31 cellular contexts compared by ENCODE assay signal in genomic region chr4:54806351-54806750, GRCh38.
DNase-seq lines count a peak whose midpoint lies in the region; ATAC-seq, FAIRE-seq and TF ChIP-seq lines count a peak whose summit lies in the region.
"Had no signal": no experiment of that assay in that cellular context is flagged by ENCODE, and none has a peak within 500 bp of the region (broad histone marks: within the 10 kb centered on the region; RNA-seq: fewer than 3 reads in every experiment).

No MANE protein-coding gene starts in this region.

- H3K4me2 ChIP-seq in HepG2 (ENCODE audit: low read depth, low read length) (no peak overlapping the region), K562 (ENCODE audit: insufficient read depth, low read length) (no peak overlapping the region)
- H3K4me2 ChIP-seq: A549; BLaER1; BLaER1 treated with 17β-estradiol and CSF1 and Interleukin-3, amounts not matched to agents 10 nM and 100 nM had no signal

- H3K9ac ChIP-seq in HepG2 (ENCODE audit: insufficient read depth, low read depth, low read length) (no peak overlapping the region), K562 (ENCODE audit: insufficient read depth in 1 of 2, low read depth in 2 of 2, low read length in 2 of 2) (no peak overlapping the region)
- H3K9ac ChIP-seq: BLaER1; BLaER1 treated with 17β-estradiol and CSF1 and Interleukin-3, amounts not matched to agents 10 nM and 100 nM had no signal

- H3K9me1 ChIP-seq in K562 (ENCODE audit: control insufficient read depth, insufficient read depth, low read length), result no peaks in the 10 kb centered on the region

- H3K27me3 ChIP-seq in HepG2 (ENCODE audit: control insufficient read depth in 1 of 2, insufficient read depth in 2 of 2, low read length in 2 of 2) (no peaks in the 10 kb centered on the region), right lobe of liver (no peaks in the 10 kb centered on the region), K562 (ENCODE audit: control insufficient read depth in 2 of 2, insufficient read depth in 2 of 2, low read length in 2 of 2) (no peaks in the 10 kb centered on the region)
- H3K27me3 ChIP-seq: BE2C; BLaER1; BLaER1 treated with 17β-estradiol and CSF1 and Interleukin-3, amounts not matched to agents 10 nM and 100 nM had no signal

- in situ Hi-C loops in HepG2 (cut with HindIII; ENCODE audit: extremely low pct_ligation_motif_present, low pct_unique_long_range_greater_than_20kb) (no loop called here), K562 (cut with MboI) (no loop called here)

- POLR2A ChIA-PET in HepG2 (lab: Yijun Ruan, JAX), result no interaction called here
- POLR2A ChIA-PET in K562 (lab: Yijun Ruan, JAX), result no interaction called here

- H3K9me3 ChIP-seq in HepG2 (ENCODE audit: low read length), result peaks cover 4% of the 10 kb centered on the region; the same call in 1 of the 2 replicates
- no peaks in the 10 kb centered on the region for H3K9me3 ChIP-seq in right lobe of liver
- H3K9me3 ChIP-seq in K562 (replicated peaks; ENCODE audit: control insufficient read depth, insufficient read depth, low read depth, low read length), result no peaks in the 10 kb centered on the region
- H3K9me3 ChIP-seq: A549, BE2C, Caco-2 had no signal

- H3K27ac ChIP-seq in HepG2 (ENCODE audit: extremely low read length, insufficient read depth, low read length) (no peak overlapping the region), right lobe of liver (no peak overlapping the region), K562 (ENCODE audit: extremely low read depth, low read depth, low read length) (no peak overlapping the region)
- H3K27ac ChIP-seq: 22Rv1; A549; BLaER1; BLaER1 treated with 17β-estradiol and CSF1 and Interleukin-3, amounts not matched to agents 10 nM and 100 nM; C4-2B had no signal

- TF ChIP-seq RAD21 in HepG2 (CRISPR knock-in tag; IDR thresholded peaks at IDR 0.05) (no peak), K562 (CRISPR knock-in tag; conservative IDR thresholded peaks at IDR 0.05 in 1 of 2, IDR thresholded peaks at IDR 0.05 in 1 of 2) (no peak)

- H4K20me1 ChIP-seq in HepG2 (ENCODE audit: insufficient read depth, low read length), result no peaks in the 10 kb centered on the region
- no peaks in the 10 kb centered on the region for H4K20me1 ChIP-seq in K562 (replicated peaks; ENCODE audit: control insufficient read depth, insufficient read depth, low read length)
- H4K20me1 ChIP-seq: BLaER1; BLaER1 treated with 17β-estradiol and CSF1 and Interleukin-3, amounts not matched to agents 10 nM and 100 nM had no signal

- H3K4me3 ChIP-seq in HepG2 (replicated peaks in 1 of 3; ENCODE audit: insufficient read depth in 1 of 3, low read depth in 2 of 3, low read length in 3 of 3), result no peak overlapping the region
- H3K4me3 ChIP-seq in right lobe of liver, result no peak overlapping the region
- no peak overlapping the region for H3K4me3 ChIP-seq in K562
- H3K4me3 ChIP-seq: A549; BLaER1; BLaER1 treated with 17β-estradiol and CSF1 and Interleukin-3, amounts not matched to agents 10 nM and 100 nM had no signal

- TF ChIP-seq EP300 in HepG2 (IDR thresholded peaks at IDR 0.05; ENCODE audit: low read depth in 2 of 2, low read length in 2 of 2) (no peak), HepG2 (CRISPR knock-in tag; IDR thresholded peaks at IDR 0.05; ENCODE audit: borderline replicate concordance) (no peak), K562 (IDR thresholded peaks at IDR 0.05; ENCODE audit: low read length) (no peak)

- TF ChIP-seq CTCF in HepG2 (CRISPR knock-in tag; IDR thresholded peaks at IDR 0.05) (no peak), right lobe of liver (IDR thresholded peaks at IDR 0.05) (no peak), K562 (IDR thresholded peaks at IDR 0.05 in 2 of 3, conservative IDR thresholded peaks at IDR 0.05 in 1 of 3; ENCODE audit: insufficient read depth in 2 of 3, low read depth in 1 of 3, low read length in 3 of 3) (no peak)

- DNase-seq in HepG2 (ENCODE audit: low spot score) (no peak), right lobe of liver (no peak), K562 (ENCODE audit: extremely low read depth in 1 of 4, low spot score in 3 of 4) (no peak), head of caudate nucleus (no peak)
- DNase-seq: 8988T; ACHN; AML-193; BE2C; C1 segment of cervical spinal cord; Caco-2; Calu3; CD4-positive, alpha-beta memory T cell; CD4-positive, alpha-beta T cell; CD4-positive, CD25-positive, alpha-beta regulatory T cell; CD8-positive, alpha-beta memory T cell; CD8-positive, alpha-beta T cell; COR-L47; DMS 273 treated with DMSO at 0.1 percent for 48 hours; DMS153; DMS53; DMS79; DMS79 treated with DMSO at 0.1 percent for 48 hours; DND-41; EL had no signal

- H3K79me2 ChIP-seq in HepG2 (ENCODE audit: insufficient read depth, low read length) (no peaks in the 10 kb centered on the region), K562 (ENCODE audit: control insufficient read depth, insufficient read depth, low read length) (no peaks in the 10 kb centered on the region)

- TF ChIP-seq POLR2A in HepG2 (IDR thresholded peaks at IDR 0.05; ENCODE audit: insufficient read depth in 1 of 2, low read depth in 2 of 2, low read length in 2 of 2) (no peak), right lobe of liver (IDR thresholded peaks at IDR 0.05) (no peak), K562 (conservative IDR thresholded peaks at IDR 0.05) (no peak)

- intact Hi-C loops in HepG2 (cut with micrococcal nuclease; ENCODE audit: unreplicated experiment), result no loop called here
- intact Hi-C loops in right lobe of liver (cut with DNase I), result no loop called here
- intact Hi-C loops in K562 (cut with micrococcal nuclease), result no loop called here
- intact Hi-C loops in head of caudate nucleus (cut with DNase I), result no loop called here

- BruUV-seq in HepG2 (replicated peaks; lab: Mats Ljungman, UMichigan), result no TSS peak
- no TSS peak for BruUV-seq in K562 (replicated peaks; lab: Mats Ljungman, UMichigan)

- no peaks in the 10 kb centered on the region for H3K4me1 ChIP-seq in HepG2 (ENCODE audit: insufficient read depth, low read length)
- H3K4me1 ChIP-seq in right lobe of liver, result no peaks in the 10 kb centered on the region
- no peaks in the 10 kb centered on the region for H3K4me1 ChIP-seq in K562 (replicated peaks in 1 of 2; ENCODE audit: control insufficient read depth in 2 of 2, insufficient read depth in 2 of 2, low read length in 2 of 2)
- H3K4me1 ChIP-seq: A549, BE2C, Caco-2 had no signal

- CTCF ChIA-PET in HepG2 (lab: Yijun Ruan, JAX; ENCODE audit: low intra/inter-chr PET ratio, low total read pairs) (no interaction called here), K562 (lab: Yijun Ruan, JAX; ENCODE audit: low intra/inter-chr PET ratio) (no interaction called here)

- no peak for ATAC-seq in HepG2
- ATAC-seq in right lobe of liver, result no peak
- ATAC-seq in K562, result no peak
- ATAC-seq: A549; CD8-positive, alpha-beta T cell had no signal

- H3K36me3 ChIP-seq in HepG2 (replicated peaks in 1 of 2; ENCODE audit: control insufficient read depth in 1 of 2, insufficient read depth in 2 of 2, low read length in 2 of 2) (no peaks in the 10 kb centered on the region), right lobe of liver (no peaks in the 10 kb centered on the region), K562 (ENCODE audit: control insufficient read depth, insufficient read depth, low read length) (no peaks in the 10 kb centered on the region)
- H3K36me3 ChIP-seq: BE2C; BLaER1; BLaER1 treated with 17β-estradiol and CSF1 and Interleukin-3, amounts not matched to agents 10 nM and 100 nM had no signal

- FAIRE-seq in HepG2 (lab: Jason Lieb, UNC), result no peak
- no peak for FAIRE-seq in K562 (lab: Jason Lieb, UNC)
- FAIRE-seq: A204.1, A549, D721Med had no signal

- H2AFZ ChIP-seq in HepG2 (ENCODE audit: low read length) (no peak overlapping the region), K562 (ENCODE audit: low read depth, low read length) (no peak overlapping the region)

TF ChIP-seq in HepG2, 621 proteins besides CTCF, POLR2A, EP300 and RAD21 (continues in another document):
- TF ChIP-seq RFX5 (IDR thresholded peaks at IDR 0.05; ENCODE audit: low read depth, low read length) (no peak), FOXA1 (IDR thresholded peaks at IDR 0.05) (no peak), FOXA1 (CRISPR knock-in tag; IDR thresholded peaks at IDR 0.05) (no peak), SALL2 (CRISPR knock-in tag; IDR thresholded peaks at IDR 0.05) (no peak), ZNF20 (CRISPR knock-in tag; IDR thresholded peaks at IDR 0.05) (no peak), ZNF839 (CRISPR knock-in tag; IDR thresholded peaks at IDR 0.05; ENCODE audit: borderline replicate concordance) (no peak), ZNF501 (CRISPR knock-in tag; IDR thresholded peaks at IDR 0.05) (no peak), ZNF552 (CRISPR knock-in tag; IDR thresholded peaks at IDR 0.05; ENCODE audit: borderline replicate concordance) (no peak), ZEB1 (IDR thresholded peaks at IDR 0.05; ENCODE audit: insufficient replicate concordance, low read depth) (no peak), HNRNPK (IDR thresholded peaks at IDR 0.05; ENCODE audit: low read depth, low read length, poor library complexity, severe bottlenecking) (peak; percentile 78), SRSF9 (IDR thresholded peaks at IDR 0.05; ENCODE audit: borderline replicate concordance, insufficient read depth, low read depth, low read length, poor library complexity, severe bottlenecking) (peak; percentile 76), MBD4 (IDR thresholded peaks at IDR 0.05; ENCODE audit: borderline replicate concordance, low read length) (no peak)

TF ChIP-seq in K562, 482 proteins besides CTCF, POLR2A, EP300 and RAD21 (continues in another document):
- TF ChIP-seq RNF219 (CRISPR knock-in tag; IDR thresholded peaks at IDR 0.05), result no peak

Comparison
In these comparisons a context has a peak if more than half of its experiments do, and no peak if none do; other contexts are left out.
1. Of the 241 proteins assayed by ChIP-seq in both HepG2 and K562: peak only in HepG2: HNRNPK and SRSF9; only in K562: PCBP2 and ZNF512; in both: none; in neither: 237.